In the genomic region with DNA sequence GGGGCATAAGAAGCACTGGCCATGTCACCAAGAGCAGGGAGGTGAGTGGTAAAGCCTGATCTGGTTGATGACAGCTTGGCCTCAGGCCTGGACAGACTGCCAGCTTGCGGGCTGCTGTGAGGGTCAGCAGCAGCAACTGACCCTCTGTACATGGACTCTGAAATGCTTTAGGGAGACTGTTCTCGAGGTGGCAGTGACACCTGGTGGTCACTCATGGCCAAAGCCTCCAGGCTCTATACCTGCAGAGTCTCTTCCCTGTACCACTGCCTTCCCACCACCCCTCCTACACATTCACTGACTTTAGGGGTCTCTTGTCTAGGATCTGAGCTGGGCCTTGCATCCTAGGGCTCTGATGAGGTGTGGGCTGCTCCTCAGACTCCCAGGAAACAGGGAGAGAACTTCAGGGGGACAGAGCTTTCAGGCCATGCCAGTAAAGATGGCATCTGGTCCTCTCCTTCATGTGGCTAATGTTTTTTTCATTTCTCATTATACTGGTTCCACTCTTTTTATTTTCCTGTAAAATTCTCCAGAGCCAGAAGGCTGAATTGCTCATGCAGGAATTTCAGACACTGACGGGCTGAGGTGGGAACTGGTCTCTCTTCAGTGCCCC, we compare ENCODE assay signal across 1 cellular context.
TF ChIP-seq lines count a peak whose summit lies in the region.

No MANE protein-coding gene starts in this region.

TF ChIP-seq in GM23338, 12 proteins besides CTCF, POLR2A, EP300 and RAD21 (continued from another document):
- TF ChIP-seq, protein P1, sequence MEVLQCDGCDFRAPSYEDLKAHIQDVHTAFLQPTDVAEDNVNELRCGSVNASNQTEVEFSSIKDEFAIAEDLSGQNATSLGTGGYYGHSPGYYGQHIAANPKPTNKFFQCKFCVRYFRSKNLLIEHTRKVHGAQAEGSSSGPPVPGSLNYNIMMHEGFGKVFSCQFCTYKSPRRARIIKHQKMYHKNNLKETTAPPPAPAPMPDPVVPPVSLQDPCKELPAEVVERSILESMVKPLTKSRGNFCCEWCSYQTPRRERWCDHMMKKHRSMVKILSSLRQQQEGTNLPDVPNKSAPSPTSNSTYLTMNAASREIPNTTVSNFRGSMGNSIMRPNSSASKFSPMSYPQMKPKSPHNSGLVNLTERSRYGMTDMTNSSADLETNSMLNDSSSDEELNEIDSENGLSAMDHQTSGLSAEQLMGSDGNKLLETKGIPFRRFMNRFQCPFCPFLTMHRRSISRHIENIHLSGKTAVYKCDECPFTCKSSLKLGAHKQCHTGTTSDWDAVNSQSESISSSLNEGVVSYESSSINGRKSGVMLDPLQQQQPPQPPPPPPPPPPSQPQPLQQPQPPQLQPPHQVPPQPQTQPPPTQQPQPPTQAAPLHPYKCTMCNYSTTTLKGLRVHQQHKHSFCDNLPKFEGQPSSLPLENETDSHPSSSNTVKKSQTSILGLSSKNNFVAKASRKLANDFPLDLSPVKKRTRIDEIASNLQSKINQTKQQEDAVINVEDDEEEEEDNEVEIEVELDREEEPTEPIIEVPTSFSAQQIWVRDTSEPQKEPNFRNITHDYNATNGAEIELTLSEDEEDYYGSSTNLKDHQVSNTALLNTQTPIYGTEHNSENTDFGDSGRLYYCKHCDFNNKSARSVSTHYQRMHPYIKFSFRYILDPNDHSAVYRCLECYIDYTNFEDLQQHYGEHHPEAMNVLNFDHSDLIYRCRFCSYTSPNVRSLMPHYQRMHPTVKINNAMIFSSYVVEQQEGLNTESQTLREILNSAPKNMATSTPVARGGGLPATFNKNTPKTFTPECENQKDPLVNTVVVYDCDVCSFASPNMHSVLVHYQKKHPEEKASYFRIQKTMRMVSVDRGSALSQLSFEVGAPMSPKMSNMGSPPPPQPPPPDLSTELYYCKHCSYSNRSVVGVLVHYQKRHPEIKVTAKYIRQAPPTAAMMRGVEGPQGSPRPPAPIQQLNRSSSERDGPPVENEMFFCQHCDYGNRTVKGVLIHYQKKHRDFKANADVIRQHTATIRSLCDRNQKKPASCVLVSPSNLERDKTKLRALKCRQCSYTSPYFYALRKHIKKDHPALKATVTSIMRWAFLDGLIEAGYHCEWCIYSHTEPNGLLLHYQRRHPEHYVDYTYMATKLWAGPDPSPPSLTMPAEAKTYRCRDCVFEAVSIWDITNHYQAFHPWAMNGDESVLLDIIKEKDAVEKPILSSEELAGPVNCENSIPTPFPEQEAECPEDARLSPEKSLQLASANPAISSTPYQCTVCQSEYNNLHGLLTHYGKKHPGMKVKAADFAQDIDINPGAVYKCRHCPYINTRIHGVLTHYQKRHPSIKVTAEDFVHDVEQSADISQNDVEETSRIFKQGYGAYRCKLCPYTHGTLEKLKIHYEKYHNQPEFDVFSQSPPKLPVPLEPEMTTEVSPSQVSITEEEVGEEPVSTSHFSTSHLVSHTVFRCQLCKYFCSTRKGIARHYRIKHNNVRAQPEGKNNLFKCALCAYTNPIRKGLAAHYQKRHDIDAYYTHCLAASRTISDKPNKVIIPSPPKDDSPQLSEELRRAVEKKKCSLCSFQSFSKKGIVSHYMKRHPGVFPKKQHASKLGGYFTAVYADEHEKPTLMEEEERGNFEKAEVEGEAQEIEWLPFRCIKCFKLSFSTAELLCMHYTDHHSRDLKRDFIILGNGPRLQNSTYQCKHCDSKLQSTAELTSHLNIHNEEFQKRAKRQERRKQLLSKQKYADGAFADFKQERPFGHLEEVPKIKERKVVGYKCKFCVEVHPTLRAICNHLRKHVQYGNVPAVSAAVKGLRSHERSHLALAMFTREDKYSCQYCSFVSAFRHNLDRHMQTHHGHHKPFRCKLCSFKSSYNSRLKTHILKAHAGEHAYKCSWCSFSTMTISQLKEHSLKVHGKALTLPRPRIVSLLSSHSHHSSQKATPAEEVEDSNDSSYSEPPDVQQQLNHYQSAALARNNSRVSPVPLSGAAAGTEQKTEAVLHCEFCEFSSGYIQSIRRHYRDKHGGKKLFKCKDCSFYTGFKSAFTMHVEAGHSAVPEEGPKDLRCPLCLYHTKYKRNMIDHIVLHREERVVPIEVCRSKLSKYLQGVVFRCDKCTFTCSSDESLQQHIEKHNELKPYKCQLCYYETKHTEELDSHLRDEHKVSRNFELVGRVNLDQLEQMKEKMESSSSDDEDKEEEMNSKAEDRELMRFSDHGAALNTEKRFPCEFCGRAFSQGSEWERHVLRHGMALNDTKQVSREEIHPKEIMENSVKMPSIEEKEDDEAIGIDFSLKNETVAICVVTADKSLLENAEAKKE (CRISPR knock-in tag; IDR thresholded peaks at IDR 0.05): no peak
- TF ChIP-seq JUNB (IDR thresholded peaks at IDR 0.05; ENCODE audit: unreplicated experiment): no peak
- no peak for TF ChIP-seq EZH2phosphoT487 (IDR thresholded peaks at IDR 0.05; ENCODE audit: unreplicated experiment)
- TF ChIP-seq NANOG (IDR thresholded peaks at IDR 0.05; ENCODE audit: borderline replicate concordance): no peak
